Comparison of ENCODE assay signal across 8 cellular contexts in the genomic region with DNA sequence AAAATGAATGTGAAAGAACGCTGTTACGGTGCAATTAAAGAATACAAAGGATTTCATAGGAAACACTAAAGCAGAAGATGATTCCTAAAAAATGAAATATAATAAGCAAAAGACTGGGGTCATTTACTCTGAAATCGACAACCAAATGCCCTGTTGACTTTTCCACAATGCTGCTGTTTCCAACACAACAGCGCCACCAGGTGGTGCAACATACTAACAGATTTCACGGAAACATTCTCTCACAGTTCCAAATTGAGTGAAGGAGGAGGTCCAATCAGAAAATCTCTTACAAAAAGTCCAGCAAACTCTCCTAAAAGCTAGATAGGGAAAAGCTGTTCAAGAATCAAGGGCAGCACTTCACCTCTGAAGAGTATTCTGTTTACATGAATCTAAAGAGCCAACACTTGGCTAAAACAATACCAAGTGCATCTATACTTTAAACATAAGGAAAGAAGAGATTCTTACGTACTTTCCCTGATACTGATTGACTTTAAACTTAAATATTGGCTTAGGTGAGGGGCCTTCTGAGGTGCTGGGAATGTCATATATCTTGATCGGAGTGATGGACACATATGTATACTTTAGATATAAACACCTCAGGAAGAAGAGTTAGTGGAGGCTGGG. TPM values are rescaled to one million over a fixed set of nuclear protein-coding genes. Genes with fewer than 3 reads are reported as not detected.
DNase-seq lines count a peak whose midpoint lies in the region; ATAC-seq and TF ChIP-seq lines count a peak whose summit lies in the region.

No MANE protein-coding gene starts in this region.

- ATAC-seq in heart right ventricle, result peak in 6 of 8 donors; percentile 25 to 70 (median 66)
- ATAC-seq in GM21737 (IDR thresholded peaks at IDR 0.05; ENCODE audit: unreplicated experiment), result no peak
- no peak for ATAC-seq in HG03432 (IDR thresholded peaks at IDR 0.05; ENCODE audit: unreplicated experiment)

- H3K4me1 ChIP-seq in adrenal gland (replicated peaks in 1 of 2) (no peaks in the 10 kb centered on the region), heart right ventricle (peaks cover 0 to 9% (median 0%) of the 10 kb centered on the region in 9 donors)

- intact Hi-C loops in adrenal gland (cut with DNase I), result loop anchor here in 1 of 2 donors (10.0 kb wide), 1 partner anchor 202 kb away; no protein-coding TSS in a partner anchor
- intact Hi-C loops in heart right ventricle (cut with DNase I), result loop anchor here in 9 of 10 donors (2.0 to 10.0 kb wide), 5 partner anchors 189 to 462 kb away; no protein-coding TSS in a partner anchor

- H3K9me3 ChIP-seq in adrenal gland (replicated peaks in 1 of 3) (no peaks in the 10 kb centered on the region), heart right ventricle (no peaks in the 10 kb centered on the region)

- DNase-seq in GM10266 (ENCODE audit: extremely low spot score) (peak; percentile 51), NCI-H1105 (lab: John Stamatoyannopoulos, UW) (peak; percentile 28), T follicular helper cell (ENCODE audit: low read depth) (peak; percentile 51), adrenal gland (peak; percentile 69 to 93 (median 81)), heart right ventricle (peak; percentile 57 to 68), pulmonary artery endothelial cell (ENCODE audit: low read depth, low spot score) (peak; percentile 36)

- H3K36me3 ChIP-seq in adrenal gland (replicated peaks in 1 of 2) (no peaks in the 10 kb centered on the region), heart right ventricle (peaks cover 0 to 87% (median 4%) of the 10 kb centered on the region in 9 donors)

- WGBS in adrenal gland, 4 donors, result 43 to 45% (median 44%) methylated on average over 7 of the region's 7 CpGs
- 44 to 47% methylated on average over 7 of the region's 7 CpGs for WGBS in heart right ventricle, 2 donors

- H3K4me3 ChIP-seq in adrenal gland (no peak overlapping the region), heart right ventricle (no peak overlapping the region)

- H3K27ac ChIP-seq in adrenal gland, result no peak overlapping the region
- no peak overlapping the region for H3K27ac ChIP-seq in heart right ventricle

- TF ChIP-seq POLR2A in adrenal gland (IDR thresholded peaks at IDR 0.05), result no peak

- H3K27me3 ChIP-seq in adrenal gland (no peaks in the 10 kb centered on the region), heart right ventricle (no peaks in the 10 kb centered on the region)

- TF ChIP-seq CTCF in GM10266 (IDR thresholded peaks at IDR 0.05; ENCODE audit: control insufficient read depth, insufficient read depth, low read depth, missing control alignments) (peak; percentile 87), adrenal gland (IDR thresholded peaks at IDR 0.05) (peak; percentile 79 to 93 (median 88)), heart right ventricle (IDR thresholded peaks at IDR 0.05) (peak; percentile 67 to 93 (median 85))

RNA-seq across cellular contexts. Expression of gene UPF2, which starts 55.9 kb away (rescaled TPM):
- 10 to 100 TPM in 5 of 8 donors, 1 to 10 TPM in 3; 6.9 to 14.6 (median 11.2) TPM for total RNA-seq in adrenal gland
- polyA plus RNA-seq in adrenal gland, result 10 to 100 TPM in 2 of 3 donors, 1 to 10 TPM in 1; 5.1 to 24.3 (median 13.2) TPM
- 10 to 100 TPM; 12.1 to 20.2 (median 16.0) TPM for total RNA-seq in heart right ventricle
- 10 to 100 TPM in 1 of 2 donors, 1 to 10 TPM in 1; 7.9 to 13.4 TPM for polyA plus RNA-seq in heart right ventricle
- 15.7 and 22.8 TPM in 2 replicates for total RNA-seq in pulmonary artery endothelial cell

Comparison
In these comparisons a context has a peak if more than half of its experiments do, and no peak if none do; other contexts are left out.
1. DNase-seq: peak in every context shown above with its lines; median percentile 81 in adrenal gland; 62 in heart right ventricle; 51 in GM10266; 51 in T follicular helper cell; 36 in pulmonary artery endothelial cell; 28 in NCI-H1105.
2. ATAC-seq: peak in heart right ventricle (6 of 8); none in GM21737 (single experiment) and HG03432 (single experiment).
3. Peak in every context shown above with its lines, with median percentiles within 50 percentile points of each other: CTCF ChIP-seq.